Comparison of ENCODE assay signal across 9 cellular contexts in genomic region chr5:179734536-179735164, GRCh38. TPM values are rescaled to one million over a fixed set of nuclear protein-coding genes. Genes with fewer than 3 reads are reported as not detected.
DNase-seq lines count a peak whose midpoint lies in the region; ATAC-seq, FAIRE-seq and TF ChIP-seq lines count a peak whose summit lies in the region.
"Had no signal": no experiment of that assay in that cellular context is flagged by ENCODE, and none has a peak within 500 bp of the region (broad histone marks: within the 10 kb centered on the region; RNA-seq: fewer than 3 reads in every experiment).

No MANE protein-coding gene starts in this region.

- ATAC-seq in heart left ventricle (no peak), memory B cell (ENCODE audit: low read depth) (no peak), aorta (ENCODE audit: low FRiP score) (no peak), HG02852 (IDR thresholded peaks at IDR 0.05; ENCODE audit: unreplicated experiment) (no peak)

- peak overlapping the region; percentile 98 for H3K4me3 Mint-ChIP-seq in astrocyte (ENCODE audit: unreplicated experiment)
- H3K4me3 Mint-ChIP-seq in memory B cell = peak overlapping the region; percentile 70
- peak overlapping the region; percentile 97 for H3K4me3 Mint-ChIP-seq in type B pancreatic cell

- H3K79me2 ChIP-seq in astrocyte (ENCODE audit: insufficient read depth, low read length) = peaks cover 70% of the 10 kb centered on the region

- H3K9me3 ChIP-seq in heart left ventricle = no peaks in the 10 kb centered on the region
- no peaks in the 10 kb centered on the region for H3K9me3 ChIP-seq in right atrium auricular region
- H3K9me3 ChIP-seq in astrocyte (ENCODE audit: insufficient read depth, low read depth, low read length) = no peaks in the 10 kb centered on the region
- H3K9me3 ChIP-seq in aorta (ENCODE audit: control insufficient read depth, low read length) = no peaks in the 10 kb centered on the region

- H3K9ac ChIP-seq in astrocyte (ENCODE audit: low read length) = peak overlapping the region; percentile 88

- H3K9me3 Mint-ChIP-seq in astrocyte (ENCODE audit: unreplicated experiment) = no peaks in the 10 kb centered on the region
- no peaks in the 10 kb centered on the region for H3K9me3 Mint-ChIP-seq in memory B cell
- no peaks in the 10 kb centered on the region for H3K9me3 Mint-ChIP-seq in type B pancreatic cell

- H3K27me3 Mint-ChIP-seq in astrocyte (ENCODE audit: low read depth, unreplicated experiment) (no peaks in the 10 kb centered on the region), memory B cell (no peaks in the 10 kb centered on the region), type B pancreatic cell (no peaks in the 10 kb centered on the region)

- no peak overlapping the region for H2AFZ ChIP-seq in astrocyte (ENCODE audit: low read depth, low read length)

- peak overlapping the region; percentile 29 for H3K27ac Mint-ChIP-seq in astrocyte (ENCODE audit: unreplicated experiment)
- H3K27ac Mint-ChIP-seq in memory B cell = peak overlapping the region; percentile 86
- peak overlapping the region; percentile 97 for H3K27ac Mint-ChIP-seq in type B pancreatic cell

- H3K4me1 ChIP-seq in heart left ventricle = peaks cover 3 to 77% (median 47%) of the 10 kb centered on the region in 12 donors
- peaks cover 0 to 52% of the 10 kb centered on the region in 2 donors for H3K4me1 ChIP-seq in right atrium auricular region
- peaks cover 10% of the 10 kb centered on the region for H3K4me1 ChIP-seq in astrocyte (ENCODE audit: insufficient read depth, low read length)
- no peaks in the 10 kb centered on the region for H3K4me1 ChIP-seq in aorta (ENCODE audit: control insufficient read depth in 1 of 2, insufficient read depth in 2 of 2, low read length in 2 of 2)

- peaks cover 59% of the 10 kb centered on the region for H4K20me1 ChIP-seq in astrocyte (ENCODE audit: insufficient read depth, low read length)

- WGBS in heart left ventricle, 4 donors = 71 to 81% (median 77%) methylated on average over 12 of the region's 12 CpGs
- WGBS in aorta, 2 donors = 68 to 74% methylated on average over 12 of the region's 12 CpGs

- peak overlapping the region; percentile 96 for H3K4me2 ChIP-seq in astrocyte (ENCODE audit: low read length)

- H3K4me1 Mint-ChIP-seq in astrocyte (ENCODE audit: low read depth, unreplicated experiment) = peaks cover 24% of the 10 kb centered on the region
- peaks cover 27% of the 10 kb centered on the region for H3K4me1 Mint-ChIP-seq in memory B cell
- H3K4me1 Mint-ChIP-seq in type B pancreatic cell (ENCODE audit: unreplicated experiment) = peaks cover 23% of the 10 kb centered on the region

- no peaks in the 10 kb centered on the region for H3K27me3 ChIP-seq in heart left ventricle
- H3K27me3 ChIP-seq in right atrium auricular region = no peaks in the 10 kb centered on the region
- no peaks in the 10 kb centered on the region for H3K27me3 ChIP-seq in astrocyte (ENCODE audit: insufficient read depth, low read length)
- H3K27me3 ChIP-seq in aorta (ENCODE audit: control insufficient read depth in 1 of 2, insufficient read depth in 2 of 2, low read length in 1 of 2) = no peaks in the 10 kb centered on the region

- DNase-seq in heart left ventricle (no peak), right atrium auricular region (ENCODE audit: low spot score) (no peak), astrocyte (ENCODE audit: low read depth) (no peak), memory B cell (ENCODE audit: low spot score in 2 of 2) (no peak), type B pancreatic cell (ENCODE audit: extremely low spot score, unreplicated experiment) (no peak), aorta (no peak), RCC 7860 (ENCODE audit: low spot score) (no peak)

- H3K4me3 ChIP-seq in heart left ventricle (peak overlapping the region in 9 of 12 donors; percentile 63 to 95 (median 81)), right atrium auricular region (peak overlapping the region in 1 of 2 donors; percentile 90), astrocyte (ENCODE audit: insufficient read depth, low read depth, low read length) (peak overlapping the region; percentile 79), aorta (ENCODE audit: low read length in 2 of 2) (no peak overlapping the region)

- H3K36me3 ChIP-seq in heart left ventricle (peaks cover 0 to 42% (median 23%) of the 10 kb centered on the region in 9 donors), right atrium auricular region (peaks cover 15% of the 10 kb centered on the region), astrocyte (ENCODE audit: insufficient read depth, low read length) (peaks cover 11% of the 10 kb centered on the region), aorta (ENCODE audit: control insufficient read depth in 1 of 2, insufficient read depth in 2 of 2, low read length in 1 of 2) (no peaks in the 10 kb centered on the region)

- no peak for TF ChIP-seq POLR2A in heart left ventricle (IDR thresholded peaks at IDR 0.05)

- H3K36me3 Mint-ChIP-seq in astrocyte (ENCODE audit: low read depth, unreplicated experiment) (peaks cover 9% of the 10 kb centered on the region), memory B cell (peaks cover 8% of the 10 kb centered on the region), type B pancreatic cell (peaks cover 24% of the 10 kb centered on the region)

- intact Hi-C loops in heart left ventricle (cut with DNase I) (loop anchor here in 1 of 10 donors (5.0 kb wide), 1 partner anchor 112 kb away; the partner anchor contains the start of gene HNRNPH1), aorta (cut with DNase I) (no loop called here)

- TF ChIP-seq CTCF in heart left ventricle (IDR thresholded peaks at IDR 0.05) = no peak
- no peak for TF ChIP-seq CTCF in right atrium auricular region (IDR thresholded peaks at IDR 0.05)
- TF ChIP-seq CTCF in astrocyte (IDR thresholded peaks at IDR 0.05; ENCODE audit: insufficient read depth, low read depth, low read length) = no peak
- TF ChIP-seq CTCF in type B pancreatic cell (conservative IDR thresholded peaks at IDR 0.05) = no peak

- H3K27ac ChIP-seq in heart left ventricle = peak overlapping the region in 6 of 12 donors; percentile 7 to 97 (median 85)
- peak overlapping the region in 1 of 2 donors; percentile 92 for H3K27ac ChIP-seq in right atrium auricular region
- H3K27ac ChIP-seq in astrocyte (ENCODE audit: low read depth, low read length) = no peak overlapping the region
- no peak overlapping the region for H3K27ac ChIP-seq in aorta (ENCODE audit: low read depth in 1 of 2, low read length in 2 of 2)

- FAIRE-seq in astrocyte (lab: Jason Lieb, UNC) (no peak), RCC 7860 (lab: Jason Lieb, UNC) (no peak)

RNA-seq across cellular contexts. Expression of gene MAML1, which starts 2.0 kb away (rescaled TPM):
- total RNA-seq in heart left ventricle (10 to 100 TPM in 8 of 9 donors, 1 to 10 TPM in 1; 9.5 to 18.0 (median 11.9) TPM), right atrium auricular region (10 to 100 TPM; 10.8 to 16.6 TPM), astrocyte (24.7 and 26.0 TPM in 2 replicates), type B pancreatic cell (ENCODE audit: low replicate concordance) (32.9 and 42.6 TPM in 2 replicates), aorta (10 to 100 TPM; 26.1 to 35.3 TPM)
- polyA plus RNA-seq in heart left ventricle (1 to 10 TPM; 6.9 to 9.0 TPM), aorta (10 to 100 TPM in 1 of 2 donors, 1 to 10 TPM in 1; 7.0 to 12.1 TPM)

RNA-seq across cellular contexts. Expression of gene CANX, which starts 35.9 kb away (rescaled TPM):
- total RNA-seq in heart left ventricle = 100 to 1,000 TPM; 255 to 699 (median 500) TPM
- polyA plus RNA-seq in heart left ventricle = 100 to 1,000 TPM in 1 of 2 donors, 10 to 100 TPM in 1; 81.6 to 350 TPM
- 100 to 1,000 TPM; 288 to 297 TPM for total RNA-seq in right atrium auricular region
- total RNA-seq in astrocyte = 792 and 828 TPM in 2 replicates
- 597 and 598 TPM in 2 replicates for total RNA-seq in type B pancreatic cell (ENCODE audit: low replicate concordance)
- total RNA-seq in aorta = 100 to 1,000 TPM; 511 to 514 TPM
- 100 to 1,000 TPM; 143 to 182 TPM for polyA plus RNA-seq in aorta

RNA-seq across cellular contexts. Expression of gene CBY3, which starts 53.8 kb away (rescaled TPM):
- total RNA-seq in heart left ventricle (not detected), right atrium auricular region (not detected), astrocyte (not detected in 2 replicates), type B pancreatic cell (ENCODE audit: low replicate concordance) (not detected in 2 replicates), aorta (not detected)
- polyA plus RNA-seq in heart left ventricle (not detected), aorta (not detected)
- total RNA-seq: Daoy had no signal

RNA-seq across cellular contexts. Expression of gene LTC4S, which starts 59.1 kb away (rescaled TPM):
- 10 to 100 TPM in 4 of 9 donors, 1 to 10 TPM in 5; 4.5 to 16.7 (median 9.5) TPM for total RNA-seq in heart left ventricle
- polyA plus RNA-seq in heart left ventricle = 10 to 100 TPM in 1 of 2 donors, 1 to 10 TPM in 1; 3.3 to 13.8 TPM
- total RNA-seq in right atrium auricular region = 10 to 100 TPM in 1 of 2 donors, 1 to 10 TPM in 1; 9.0 to 11.1 TPM
- 1.2 and 1.3 TPM in 2 replicates for total RNA-seq in astrocyte
- 4.0 and 6.5 TPM in 2 replicates for total RNA-seq in type B pancreatic cell (ENCODE audit: low replicate concordance)
- total RNA-seq in aorta = 10 to 100 TPM; 16.1 to 34.7 TPM
- 1 to 10 TPM; 6.6 to 9.3 TPM for polyA plus RNA-seq in aorta
- total RNA-seq: Daoy had no signal

Comparison
In these comparisons a context has a peak if more than half of its experiments do, and no peak if none do; other contexts are left out.
1. H3K4me3 ChIP-seq: peak in heart left ventricle (9 of 12) and astrocyte (single experiment); none in aorta (0 of 2).
2. H3K27ac Mint-ChIP-seq: peak in every context shown above with its lines; median percentile 97 in type B pancreatic cell; 86 in memory B cell; 29 in astrocyte.
3. Peak in every context shown above with its lines, with median percentiles within 50 percentile points of each other: H3K4me3 Mint-ChIP-seq.